Comparison of ENCODE assay signal across 2 cellular contexts in genomic region chr11:81377418-81377817, GRCh38.
TF ChIP-seq lines count a peak whose summit lies in the region.

No MANE protein-coding gene starts in this region.

TF ChIP-seq in IMR-90, 13 proteins besides CTCF, POLR2A, EP300 and RAD21:
- TF ChIP-seq RCOR1 (IDR thresholded peaks at IDR 0.05; ENCODE audit: insufficient replicate concordance, low read length) (no peak), CHD1 (IDR thresholded peaks at IDR 0.05; ENCODE audit: low read depth, low read length) (no peak), MXI1 (IDR thresholded peaks at IDR 0.05; ENCODE audit: borderline replicate concordance, low read depth, low read length) (no peak), SMC3 (IDR thresholded peaks at IDR 0.05; ENCODE audit: low read depth, low read length) (no peak)
- TF ChIP-seq, protein P1, sequence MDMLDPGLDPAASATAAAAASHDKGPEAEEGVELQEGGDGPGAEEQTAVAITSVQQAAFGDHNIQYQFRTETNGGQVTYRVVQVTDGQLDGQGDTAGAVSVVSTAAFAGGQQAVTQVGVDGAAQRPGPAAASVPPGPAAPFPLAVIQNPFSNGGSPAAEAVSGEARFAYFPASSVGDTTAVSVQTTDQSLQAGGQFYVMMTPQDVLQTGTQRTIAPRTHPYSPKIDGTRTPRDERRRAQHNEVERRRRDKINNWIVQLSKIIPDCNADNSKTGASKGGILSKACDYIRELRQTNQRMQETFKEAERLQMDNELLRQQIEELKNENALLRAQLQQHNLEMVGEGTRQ (IDR thresholded peaks at IDR 0.05; ENCODE audit: low read depth, low read length) = no peak

TF ChIP-seq in H1, 55 proteins besides CTCF, POLR2A, EP300 and RAD21:
- no peak for TF ChIP-seq TAF7 (optimal IDR thresholded peaks at IDR 0.05; ENCODE audit: borderline replicate concordance, low read depth, low read length)
- TF ChIP-seq SIX5 (IDR thresholded peaks at IDR 0.05; ENCODE audit: low read depth, low read length) = no peak
